ENCODE assay signal across 9 cellular contexts in genomic region chr19:13156968-13157882, GRCh38. TPM values are rescaled to one million over a fixed set of nuclear protein-coding genes. Genes with fewer than 3 reads are reported as not detected.
DNase-seq lines count a peak whose midpoint lies in the region; ATAC-seq and TF ChIP-seq lines count a peak whose summit lies in the region.
"Had no signal": no experiment of that assay in that cellular context is flagged by ENCODE, and none has a peak within 500 bp of the region (broad histone marks: within the 10 kb centered on the region; RNA-seq: fewer than 3 reads in every experiment).

No MANE protein-coding gene starts in this region.

- H3K4me1 ChIP-seq in CD4-positive, alpha-beta memory T cell (ENCODE audit: insufficient read depth, low read length), result peaks cover 64% of the 10 kb centered on the region

- no peaks in the 10 kb centered on the region for H3K27me3 ChIP-seq in CD4-positive, alpha-beta memory T cell (ENCODE audit: insufficient read depth, low read length)

- peak overlapping the region; percentile 98 for H3K27ac ChIP-seq in CD4-positive, alpha-beta memory T cell (ENCODE audit: low read depth, low read length)

- peaks cover 20 to 29% of the 10 kb centered on the region in 2 donors for H3K36me3 Mint-ChIP-seq in CD4-positive, alpha-beta memory T cell
- H3K36me3 Mint-ChIP-seq in HFFc6 (ENCODE audit: low read depth) (peaks cover 27% of the 10 kb centered on the region), naive B cell (peaks cover 17 to 24% of the 10 kb centered on the region in 2 donors)
- peaks cover 22% of the 10 kb centered on the region for H3K36me3 Mint-ChIP-seq in activated naive CD8-positive, alpha-beta T cell treated with anti-CD3 and anti-CD28 coated beads, Interleukin-2, amount 50 U/mL, for 24 hours (ENCODE audit: low read depth)

- peaks cover 5% of the 10 kb centered on the region for H3K36me3 ChIP-seq in CD4-positive, alpha-beta memory T cell (ENCODE audit: insufficient read depth, low read length)

- ATAC-seq in activated naive CD8-positive, alpha-beta T cell treated with anti-CD3 and anti-CD28 coated beads, Interleukin-2, amount 50 U/mL, for 24 hours, result peak; percentile 30
- ATAC-seq in naive B cell (ENCODE audit: low read depth in 2 of 2) (no peak), GM18511 (IDR thresholded peaks at IDR 0.05; ENCODE audit: unreplicated experiment) (no peak)

- H3K4me1 Mint-ChIP-seq in CD4-positive, alpha-beta memory T cell, result peaks cover 27 to 69% (median 41%) of the 10 kb centered on the region in 4 donors
- H3K4me1 Mint-ChIP-seq in HFFc6 (ENCODE audit: low read depth) (peaks cover 42% of the 10 kb centered on the region), naive B cell (peaks cover 41 to 64% (median 58%) of the 10 kb centered on the region in 3 donors)
- peaks cover 68% of the 10 kb centered on the region for H3K4me1 Mint-ChIP-seq in activated naive CD8-positive, alpha-beta T cell treated with anti-CD3 and anti-CD28 coated beads, Interleukin-2, amount 50 U/mL, for 24 hours

- H3K27ac Mint-ChIP-seq in CD4-positive, alpha-beta memory T cell, result peak overlapping the region; percentile 96 to 99 (median 99)
- peak overlapping the region; percentile 99 for H3K27ac Mint-ChIP-seq in HFFc6
- peak overlapping the region; percentile 95 for H3K27ac Mint-ChIP-seq in activated naive CD8-positive, alpha-beta T cell treated with anti-CD3 and anti-CD28 coated beads, Interleukin-2, amount 50 U/mL, for 24 hours
- H3K27ac Mint-ChIP-seq in naive B cell, result peak overlapping the region; percentile 99 to 100 (median 100)

- peaks cover 0 to 3% of the 10 kb centered on the region in 2 donors for H3K27me3 Mint-ChIP-seq in CD4-positive, alpha-beta memory T cell
- H3K27me3 Mint-ChIP-seq in HFFc6 (ENCODE audit: insufficient read depth), result peaks cover 41% of the 10 kb centered on the region
- peaks cover 3% of the 10 kb centered on the region for H3K27me3 Mint-ChIP-seq in activated naive CD8-positive, alpha-beta T cell treated with anti-CD3 and anti-CD28 coated beads, Interleukin-2, amount 50 U/mL, for 24 hours
- peaks cover 0 to 3% (median 0%) of the 10 kb centered on the region in 3 donors for H3K27me3 Mint-ChIP-seq in naive B cell

- H3K9me3 Mint-ChIP-seq in CD4-positive, alpha-beta memory T cell, result peaks cover 0 to 22% (median 3%) of the 10 kb centered on the region in 8 donors
- H3K9me3 Mint-ChIP-seq in HFFc6 (peaks cover 15% of the 10 kb centered on the region), naive B cell (peaks cover 0 to 6% (median 0%) of the 10 kb centered on the region in 7 donors)
- no peaks in the 10 kb centered on the region for H3K9me3 Mint-ChIP-seq in activated naive CD8-positive, alpha-beta T cell treated with anti-CD3 and anti-CD28 coated beads, Interleukin-2, amount 50 U/mL, for 24 hours

- no peak overlapping the region for H3K4me3 ChIP-seq in CD4-positive, alpha-beta memory T cell (ENCODE audit: low read length in 2 of 2)

- no peaks in the 10 kb centered on the region for H3K9me3 ChIP-seq in CD4-positive, alpha-beta memory T cell (ENCODE audit: control insufficient read depth in 1 of 2, low read length in 2 of 2)

- no peak for TF ChIP-seq CTCF in HFFc6 (IDR thresholded peaks at IDR 0.05)

- CTCF ChIA-PET in CD4-positive, alpha-beta memory T cell (lab: Charles Lee; ENCODE audit: partially characterized antibody), result interaction anchor here (1.1 to 6.3 kb wide), 3 partner anchors 9 to 60 kb away, joined by 5 to 52 read pairs (median 51); no protein-coding TSS in a partner anchor

- POLR2A ChIA-PET in CD4-positive, alpha-beta memory T cell (lab: Charles Lee; ENCODE audit: partially characterized antibody), result interaction anchor here (1.0 to 6.6 kb wide), 8 partner anchors 10 to 59 kb away, joined by 3 to 401 read pairs (median 24); partner anchors contain the start of genes NACC1 and TRMT1

- peak overlapping the region; percentile 91 to 99 (median 95) for H3K4me3 Mint-ChIP-seq in CD4-positive, alpha-beta memory T cell
- H3K4me3 Mint-ChIP-seq in HFFc6 (peak overlapping the region; percentile 67), naive B cell (peak overlapping the region; percentile 89 to 99 (median 98))
- H3K4me3 Mint-ChIP-seq in activated naive CD8-positive, alpha-beta T cell treated with anti-CD3 and anti-CD28 coated beads, Interleukin-2, amount 50 U/mL, for 24 hours, result peak overlapping the region; percentile 94

- intact Hi-C loops in CD4-positive, alpha-beta memory T cell (cut with micrococcal nuclease), result loop anchor here (1.0 kb wide), 1 partner anchor 10 kb away; no protein-coding TSS in a partner anchor

- DNase-seq in CD4-positive, alpha-beta memory T cell, result peak in 2 of 5 donors; percentile 34 to 62
- DNase-seq in HFFc6, result no peak
- DNase-seq in activated naive CD8-positive, alpha-beta T cell treated with anti-CD3 and anti-CD28 coated beads, Interleukin-2, amount 50 U/mL, for 24 hours, result no peak
- peak; percentile 45 for DNase-seq in naive B cell
- no peak for DNase-seq in NCI-H146 treated with DMSO at 0.1 percent for 48 hours (lab: John Stamatoyannopoulos, UW; ENCODE audit: unreplicated experiment)
- DNase-seq in NCI-H1694 treated with DMSO at 0.1 percent for 48 hours (lab: John Stamatoyannopoulos, UW), result no peak
- no peak for DNase-seq in cerebellar cortex (ENCODE audit: low spot score)
- DNase-seq: NCI-H1105 treated with DMSO at 0.1 percent for 48 hours had no signal

RNA-seq across cellular contexts. Expression of gene IER2, which starts 7.0 kb away (rescaled TPM):
- 100 to 1,000 TPM; 148 to 153 TPM for total RNA-seq in CD4-positive, alpha-beta memory T cell
- polyA plus RNA-seq in CD4-positive, alpha-beta memory T cell, result 100 to 1,000 TPM; 201 to 446 TPM
- total RNA-seq in HFFc6 (2021; fragmentation: NEBNext Ultra II Directional; extraction: Animal tissue kit (Norgen Biotek cat#: 25700)), result 10 to 100 TPM; 68.9 to 91.2 (median 87.7) TPM
- 1,000 to 10,000 TPM in 2 of 6 donors, 100 to 1,000 TPM in 4; 351 to 1,131 (median 562) TPM for polyA plus RNA-seq in naive B cell (ENCODE audit: low read depth in 6 of 6)

RNA-seq across cellular contexts. Expression of gene STX10, which starts 7.0 kb away (rescaled TPM):
- 10 to 100 TPM; 63.7 to 64.0 TPM for total RNA-seq in CD4-positive, alpha-beta memory T cell
- 10 to 100 TPM; 57.9 to 64.2 TPM for polyA plus RNA-seq in CD4-positive, alpha-beta memory T cell
- total RNA-seq in HFFc6 (2021; fragmentation: NEBNext Ultra II Directional; extraction: Animal tissue kit (Norgen Biotek cat#: 25700)), result 10 to 100 TPM; 48.5 to 63.4 (median 54.0) TPM
- 10 to 100 TPM; 48.2 to 84.3 (median 60.0) TPM for polyA plus RNA-seq in naive B cell (ENCODE audit: low read depth in 6 of 6)

RNA-seq across cellular contexts. Expression of gene NACC1, which starts 39.2 kb away (rescaled TPM):
- total RNA-seq in CD4-positive, alpha-beta memory T cell, result 10 to 100 TPM; 25.8 to 34.1 TPM
- 1 to 10 TPM in 1 of 2 donors, under 1 TPM in 1; 0.15 to 1.8 TPM for polyA plus RNA-seq in CD4-positive, alpha-beta memory T cell
- total RNA-seq in HFFc6 (2021; fragmentation: NEBNext Ultra II Directional; extraction: Animal tissue kit (Norgen Biotek cat#: 25700)), result 100 to 1,000 TPM; 126 to 146 (median 139) TPM
- 1 to 10 TPM in 2 of 6 donors, under 1 TPM in 4; 0.47 to 1.4 (median 0.67) TPM for polyA plus RNA-seq in naive B cell (ENCODE audit: low read depth in 6 of 6)

RNA-seq across cellular contexts. Expression of gene TRMT1, which starts 40.7 kb away (rescaled TPM):
- total RNA-seq in CD4-positive, alpha-beta memory T cell, result 10 to 100 TPM; 70.6 to 78.4 TPM
- 10 to 100 TPM; 18.0 to 24.9 TPM for polyA plus RNA-seq in CD4-positive, alpha-beta memory T cell
- total RNA-seq in HFFc6 (2021; fragmentation: NEBNext Ultra II Directional; extraction: Animal tissue kit (Norgen Biotek cat#: 25700)), result 10 to 100 TPM; 36.3 to 49.9 (median 39.6) TPM
- polyA plus RNA-seq in naive B cell (ENCODE audit: low read depth in 6 of 6), result 10 to 100 TPM; 20.2 to 36.3 (median 24.1) TPM

RNA-seq across cellular contexts. Expression of gene LYL1, which starts 54.6 kb away (rescaled TPM):
- 10 to 100 TPM; 16.1 to 16.9 TPM for total RNA-seq in CD4-positive, alpha-beta memory T cell
- 1 to 10 TPM; 2.3 to 9.4 TPM for polyA plus RNA-seq in CD4-positive, alpha-beta memory T cell
- 1 to 10 TPM; 1.5 to 5.1 (median 4.2) TPM for total RNA-seq in HFFc6 (2021; fragmentation: NEBNext Ultra II Directional; extraction: Animal tissue kit (Norgen Biotek cat#: 25700))
- 10 to 100 TPM; 39.9 to 88.3 (median 50.8) TPM for polyA plus RNA-seq in naive B cell (ENCODE audit: low read depth in 6 of 6)
